In the genomic region with DNA sequence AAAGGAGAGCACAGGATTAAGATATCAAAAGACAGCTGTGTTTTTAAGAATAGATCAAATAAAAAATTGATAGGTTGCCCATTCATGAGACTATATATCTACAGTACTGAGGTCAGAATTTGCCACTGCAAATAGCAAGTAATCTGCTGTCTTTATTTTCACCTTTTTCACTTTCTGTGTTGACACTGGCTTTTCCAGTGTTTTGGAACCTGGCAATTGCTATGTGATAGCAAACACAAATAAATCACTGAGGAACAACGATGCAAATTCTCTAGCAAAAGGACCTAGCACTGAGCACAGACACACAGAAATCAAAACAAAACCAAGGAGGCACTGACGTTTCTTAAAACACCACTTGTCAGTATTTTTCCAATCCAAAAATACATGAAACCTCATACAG, we compare ENCODE assay signal across 17 cellular contexts.
DNase-seq lines count a peak whose midpoint lies in the region; ATAC-seq, FAIRE-seq and TF ChIP-seq lines count a peak whose summit lies in the region.
"Had no signal": no experiment of that assay in that cellular context is flagged by ENCODE, and none has a peak within 500 bp of the region (broad histone marks: within the 10 kb centered on the region; RNA-seq: fewer than 3 reads in every experiment).

No MANE protein-coding gene starts in this region.

- H2AK5ac ChIP-seq in neuronal stem cell (ENCODE audit: low read depth, low read length): no peak overlapping the region

- H3K27ac ChIP-seq in right lobe of liver (no peak overlapping the region), HepG2 (ENCODE audit: extremely low read length, insufficient read depth, low read length) (no peak overlapping the region), neuronal stem cell (replicated peaks; ENCODE audit: low read length) (no peak overlapping the region)
- H3K27ac ChIP-seq: BLaER1 treated with 17β-estradiol and CSF1 and Interleukin-3, amounts not matched to agents 10 nM and 100 nM; HL-60 had no signal

- no peak overlapping the region for H3K23ac ChIP-seq in neuronal stem cell (ENCODE audit: low read depth, low read length, poor library complexity)

- no TSS peak for BruUV-seq in HepG2 (replicated peaks; lab: Mats Ljungman, UMichigan)

- TF ChIP-seq CTCF in right lobe of liver (IDR thresholded peaks at IDR 0.05) (no peak), HepG2 (CRISPR knock-in tag; IDR thresholded peaks at IDR 0.05) (no peak)

- no peaks in the 10 kb centered on the region for H3K9me3 ChIP-seq in right lobe of liver
- H3K9me3 ChIP-seq in HepG2 (ENCODE audit: low read length): no peaks in the 10 kb centered on the region
- H3K9me3 ChIP-seq in neuronal stem cell (replicated peaks in 1 of 2; ENCODE audit: control insufficient read depth in 2 of 2, insufficient read depth in 1 of 2, low read depth in 1 of 2, low read length in 2 of 2): no peaks in the 10 kb centered on the region
- H3K9me3 ChIP-seq: BLaER1 treated with 17β-estradiol and CSF1 and Interleukin-3, amounts not matched to agents 10 nM and 100 nM had no signal

- no peaks in the 10 kb centered on the region for H3K79me2 ChIP-seq in HepG2 (ENCODE audit: insufficient read depth, low read length)

- H2BK120ac ChIP-seq in neuronal stem cell (ENCODE audit: low read depth, low read length): no peak overlapping the region

- H3K27me3 ChIP-seq in right lobe of liver (no peaks in the 10 kb centered on the region), HepG2 (ENCODE audit: control insufficient read depth in 1 of 2, insufficient read depth in 2 of 2, low read length in 2 of 2) (no peaks in the 10 kb centered on the region), neuronal stem cell (ENCODE audit: control insufficient read depth in 3 of 3, insufficient read depth in 3 of 3, low read depth in 1 of 3, low read length in 3 of 3) (no peaks in the 10 kb centered on the region)
- H3K27me3 ChIP-seq: BLaER1 treated with 17β-estradiol and CSF1 and Interleukin-3, amounts not matched to agents 10 nM and 100 nM had no signal

- no peak for DNase-seq in right lobe of liver
- DNase-seq in HepG2 (ENCODE audit: low spot score): no peak
- peak; percentile 38 for DNase-seq in cerebellar cortex (ENCODE audit: low spot score)
- DNase-seq in neuronal stem cell (ENCODE audit: low spot score): no peak
- DNase-seq in COLO829 (ENCODE audit: low spot score): no peak
- DNase-seq: ACHN; Calu3; CD4-positive, CD25-positive, alpha-beta regulatory T cell; DMS 273 treated with DMSO at 0.1 percent for 48 hours; H7 had no signal

- H2BK15ac ChIP-seq in neuronal stem cell (ENCODE audit: low read length): no peak overlapping the region

- POLR2A ChIA-PET in HepG2 (lab: Yijun Ruan, JAX): no interaction called here

- intact Hi-C loops in right lobe of liver (cut with DNase I): no loop called here
- intact Hi-C loops in HepG2 (cut with micrococcal nuclease; ENCODE audit: unreplicated experiment): no loop called here

- H2AFZ ChIP-seq in HepG2 (ENCODE audit: low read length) (no peak overlapping the region), neuronal stem cell (ENCODE audit: low read length) (peak overlapping the region; percentile 22)
- H2AFZ ChIP-seq: GM23338 had no signal

- H4K20me1 ChIP-seq in HepG2 (ENCODE audit: insufficient read depth, low read length): no peaks in the 10 kb centered on the region
- H4K20me1 ChIP-seq: BLaER1 treated with 17β-estradiol and CSF1 and Interleukin-3, amounts not matched to agents 10 nM and 100 nM had no signal

- H3K4me1 ChIP-seq in right lobe of liver: peaks cover 0 to 17% (median 3%) of the 10 kb centered on the region in 4 donors
- no peaks in the 10 kb centered on the region for H3K4me1 ChIP-seq in HepG2 (ENCODE audit: insufficient read depth, low read length)
- H3K4me1 ChIP-seq in neuronal stem cell (ENCODE audit: control insufficient read depth in 2 of 2, insufficient read depth in 1 of 2, low read depth in 1 of 2, low read length in 2 of 2): no peaks in the 10 kb centered on the region
- H3K4me1 ChIP-seq: BLaER1 treated with 17β-estradiol and CSF1 and Interleukin-3, amounts not matched to agents 10 nM and 100 nM had no signal

- no peak for FAIRE-seq in HepG2 (lab: Jason Lieb, UNC)
- FAIRE-seq: GM12878, GM18507 had no signal

- ATAC-seq in right lobe of liver (peak; percentile 36 to 62 (median 60)), HepG2 (no peak), GM21447 (IDR thresholded peaks at IDR 0.05; ENCODE audit: unreplicated experiment) (no peak), GM19351 (IDR thresholded peaks at IDR 0.05; ENCODE audit: unreplicated experiment) (no peak)
- ATAC-seq: GM12878, GM23338 had no signal

- no peak overlapping the region for H2BK12ac ChIP-seq in neuronal stem cell (ENCODE audit: low read length)

- WGBS in right lobe of liver (ENCODE audit: insufficient coverage, low coverage, low lambda C conversion rate, missing lambda C conversion rate): 8% methylated on average over 2 of the region's 2 CpGs
- 5% methylated on average over 2 of the region's 2 CpGs for WGBS in HepG2 (ENCODE audit: low lambda C conversion rate)
- no CpG with 5 or more reads among the region's 2 CpGs for WGBS in neuronal stem cell (ENCODE audit: extremely low coverage in 2 of 2, insufficient read length in 2 of 2, insufficient replicate concordance in 1 of 2), 2 donors

- TF ChIP-seq EP300 in HepG2 (IDR thresholded peaks at IDR 0.05; ENCODE audit: low read depth in 2 of 2, low read length in 2 of 2) (no peak), HepG2 (CRISPR knock-in tag; IDR thresholded peaks at IDR 0.05; ENCODE audit: borderline replicate concordance) (no peak)

- H3K79me1 ChIP-seq in neuronal stem cell (ENCODE audit: low read depth, low read length): no peaks in the 10 kb centered on the region

- H3K36me3 ChIP-seq in right lobe of liver: no peaks in the 10 kb centered on the region
- no peaks in the 10 kb centered on the region for H3K36me3 ChIP-seq in HepG2 (replicated peaks in 1 of 2; ENCODE audit: control insufficient read depth in 1 of 2, insufficient read depth in 2 of 2, low read length in 2 of 2)
- H3K36me3 ChIP-seq in neuronal stem cell (replicated peaks in 1 of 2; ENCODE audit: control insufficient read depth in 2 of 2, insufficient read depth in 2 of 2, low read length in 2 of 2): no peaks in the 10 kb centered on the region
- H3K36me3 ChIP-seq: BLaER1 treated with 17β-estradiol and CSF1 and Interleukin-3, amounts not matched to agents 10 nM and 100 nM had no signal

- no peak overlapping the region for H3K4ac ChIP-seq in neuronal stem cell (ENCODE audit: low read length)

- no peak overlapping the region for H3K9ac ChIP-seq in HepG2 (ENCODE audit: insufficient read depth, low read depth, low read length)
- no peak overlapping the region for H3K9ac ChIP-seq in neuronal stem cell (ENCODE audit: low read depth, low read length, poor library complexity)
- H3K9ac ChIP-seq: BLaER1 treated with 17β-estradiol and CSF1 and Interleukin-3, amounts not matched to agents 10 nM and 100 nM had no signal

- H3K4me2 ChIP-seq in HepG2 (ENCODE audit: low read depth, low read length) (no peak overlapping the region), neuronal stem cell (ENCODE audit: insufficient read depth, low read length, poor library complexity, severe bottlenecking) (no peak overlapping the region)
- H3K4me2 ChIP-seq: BLaER1 treated with 17β-estradiol and CSF1 and Interleukin-3, amounts not matched to agents 10 nM and 100 nM; GM23338 had no signal

- H3K14ac ChIP-seq in neuronal stem cell (ENCODE audit: low read length): no peak overlapping the region

- no peak overlapping the region for H2BK5ac ChIP-seq in neuronal stem cell (ENCODE audit: low read length)

- no peak for TF ChIP-seq RAD21 in HepG2 (CRISPR knock-in tag; IDR thresholded peaks at IDR 0.05)

- CTCF ChIA-PET in HepG2 (lab: Yijun Ruan, JAX; ENCODE audit: low intra/inter-chr PET ratio, low total read pairs): no interaction called here

- H4K91ac ChIP-seq in neuronal stem cell (ENCODE audit: low read depth, low read length, poor library complexity): no peak overlapping the region

- H3K18ac ChIP-seq in neuronal stem cell (ENCODE audit: low read length): no peak overlapping the region

- no peak overlapping the region for H3K4me3 ChIP-seq in right lobe of liver
- H3K4me3 ChIP-seq in HepG2 (replicated peaks in 1 of 3; ENCODE audit: insufficient read depth in 1 of 3, low read depth in 2 of 3, low read length in 3 of 3): no peak overlapping the region
- H3K4me3 ChIP-seq in neuronal stem cell (ENCODE audit: low read length in 2 of 2): no peak overlapping the region
- H3K4me3 ChIP-seq: BLaER1 treated with 17β-estradiol and CSF1 and Interleukin-3, amounts not matched to agents 10 nM and 100 nM; GM12878; GM23338 had no signal

- in situ Hi-C loops in HepG2 (cut with HindIII; ENCODE audit: extremely low pct_ligation_motif_present, low pct_unique_long_range_greater_than_20kb): no loop called here

- no peak for TF ChIP-seq POLR2A in right lobe of liver (IDR thresholded peaks at IDR 0.05)
- no peak for TF ChIP-seq POLR2A in HepG2 (IDR thresholded peaks at IDR 0.05; ENCODE audit: insufficient read depth in 1 of 2, low read depth in 2 of 2, low read length in 2 of 2)

- no peak overlapping the region for H4K8ac ChIP-seq in neuronal stem cell (ENCODE audit: low read depth, low read length)

TF ChIP-seq in HepG2, 621 proteins besides CTCF, POLR2A, EP300 and RAD21:
- TF ChIP-seq ZNF331 (CRISPR knock-in tag; IDR thresholded peaks at IDR 0.05) (no peak), ZNF775 (CRISPR knock-in tag; IDR thresholded peaks at IDR 0.05; ENCODE audit: borderline replicate concordance) (no peak), TAF1 (CRISPR knock-in tag; IDR thresholded peaks at IDR 0.05) (no peak), ZNF558 (CRISPR knock-in tag; IDR thresholded peaks at IDR 0.05; ENCODE audit: borderline replicate concordance) (no peak)
- TF ChIP-seq, protein P1, sequence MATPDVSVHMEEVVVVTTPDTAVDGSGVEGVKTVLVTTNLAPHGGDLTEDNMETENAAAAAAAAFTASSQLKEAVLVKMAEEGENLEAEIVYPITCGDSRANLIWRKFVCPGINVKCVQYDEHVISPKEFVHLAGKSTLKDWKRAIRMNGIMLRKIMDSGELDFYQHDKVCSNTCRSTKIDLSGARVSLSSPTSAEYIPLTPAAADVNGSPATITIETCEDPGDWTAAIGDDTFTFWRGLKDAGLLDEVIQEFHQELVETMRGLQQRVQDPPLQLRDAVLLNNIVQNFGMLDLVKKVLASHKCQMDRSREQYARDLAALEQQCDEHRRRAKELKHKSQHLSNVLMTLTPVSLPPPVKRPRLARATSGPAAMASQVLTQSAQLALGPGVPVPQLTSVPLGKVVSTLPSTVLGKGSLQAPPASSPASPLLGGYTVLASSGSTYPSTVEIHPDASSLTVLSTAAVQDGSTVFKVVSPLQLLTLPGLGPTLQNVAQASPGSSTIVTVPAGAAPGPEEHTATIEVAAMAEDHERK (CRISPR knock-in tag; IDR thresholded peaks at IDR 0.05; ENCODE audit: low read depth): no peak

Comparison
In these comparisons a context has a peak if more than half of its experiments do, and no peak if none do; other contexts are left out.
1. ATAC-seq: peak in right lobe of liver (4 of 4); none in HepG2 (single experiment), GM21447 (single experiment) and GM19351 (single experiment).